In the genomic region with DNA sequence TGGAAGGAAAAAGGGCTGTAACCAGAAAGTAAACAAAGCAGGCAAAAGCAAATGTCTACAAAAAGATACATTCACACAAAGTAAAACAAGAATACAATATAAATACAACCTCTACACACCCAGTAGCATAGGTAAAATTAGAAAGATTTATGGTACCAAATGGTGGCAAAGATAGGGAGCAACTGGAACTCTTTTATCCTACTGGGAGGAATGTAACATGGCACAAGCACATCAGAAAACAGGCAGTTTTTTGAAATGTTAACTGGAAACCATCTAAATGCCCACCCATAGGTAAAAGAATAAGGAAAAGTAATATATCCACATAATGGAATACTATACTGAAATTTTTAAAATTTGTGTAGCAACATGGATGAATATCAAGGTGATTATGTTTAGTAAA, we compare ENCODE assay signal across 24 cellular contexts. TPM values are rescaled to one million over a fixed set of nuclear protein-coding genes. Genes with fewer than 3 reads are reported as not detected.
"Had no signal": no experiment of that assay in that cellular context is flagged by ENCODE, and none has a peak within 500 bp of the region (broad histone marks: within the 10 kb centered on the region; RNA-seq: fewer than 3 reads in every experiment).

No MANE protein-coding gene starts in this region.

- H3K4me3 ChIP-seq: tibial nerve had no signal

- H3K4me1 Mint-ChIP-seq: activated naive CD8-positive, alpha-beta T cell treated with anti-CD3 and anti-CD28 coated beads for 36 hours; brain; naive thymus-derived CD8-positive, alpha-beta T cell; WTC11 had no signal

- H3K9me3 ChIP-seq: neutrophil, tibial nerve had no signal

- H3K9me3 Mint-ChIP-seq: activated naive CD8-positive, alpha-beta T cell treated with anti-CD3 and anti-CD28 coated beads for 36 hours; activated T-helper 1 cell treated with anti-CD3 and anti-CD28 coated beads, Interleukin-12 subunit alpha, Interleukin-12 subunit beta, Interleukin-2, Interleukin-4 antibody, amounts not matched to agents 30 ng/mL and 10 ng/mL and 1 ng/mL, durations not matched to agents 14 hours and 24 hours and 36 hours; brain; dendritic cell treated with granulocyte-macrophage colony-stimulating factor and Interleukin-4, amounts not matched to agents 40 ng/mL and 50 ng/mL, for 4 days; naive thymus-derived CD8-positive, alpha-beta T cell had no signal

- H3K36me3 ChIP-seq: neutrophil, tibial nerve had no signal

- H3K4me1 ChIP-seq: tibial nerve had no signal

- H3K36me3 Mint-ChIP-seq: activated naive CD8-positive, alpha-beta T cell treated with anti-CD3 and anti-CD28 coated beads for 36 hours; brain; naive thymus-derived CD8-positive, alpha-beta T cell; WTC11 had no signal

- H3K27ac ChIP-seq: neutrophil, tibial nerve had no signal

- ATAC-seq: naive thymus-derived CD8-positive, alpha-beta T cell; WTC11 had no signal

- H3K27me3 Mint-ChIP-seq: brain had no signal

- DNase-seq: activated CD4-positive, alpha-beta T cell treated with anti-CD3 and anti-CD28 coated beads for 4 hours; activated naive CD8-positive, alpha-beta T cell treated with anti-CD3 and anti-CD28 coated beads for 36 hours; amygdala; cerebellar nuclear complex; effector memory CD4-positive, alpha-beta T cell; erythroblast; foreskin melanocyte; kidney glomerular epithelial cell; mesenchymal stem cell; naive thymus-derived CD8-positive, alpha-beta T cell; retina; stimulated activated CD4-positive, alpha-beta T cell treated with anti-CD3 and anti-CD28 coated beads, Interleukin-2, amount 100 ng/mL, for 48 hours; stimulated activated naive CD4-positive, alpha-beta T cell treated with Interleukin-2 at 50 U/mL for 16 hours; substantia nigra; T-helper 2 cell had no signal

- H3K27me3 ChIP-seq: neutrophil, tibial nerve had no signal

- H3K4me3 Mint-ChIP-seq: activated naive CD8-positive, alpha-beta T cell treated with anti-CD3 and anti-CD28 coated beads for 36 hours; activated T-helper 1 cell treated with anti-CD3 and anti-CD28 coated beads, Interleukin-12 subunit alpha, Interleukin-12 subunit beta, Interleukin-2, Interleukin-4 antibody, amounts not matched to agents 30 ng/mL and 10 ng/mL and 1 ng/mL, durations not matched to agents 14 hours and 24 hours and 36 hours; brain; dendritic cell treated with granulocyte-macrophage colony-stimulating factor and Interleukin-4, amounts not matched to agents 40 ng/mL and 50 ng/mL, for 4 days; naive thymus-derived CD8-positive, alpha-beta T cell; WTC11 had no signal

- H3K27ac Mint-ChIP-seq: activated naive CD8-positive, alpha-beta T cell treated with anti-CD3 and anti-CD28 coated beads for 36 hours; activated T-helper 1 cell treated with anti-CD3 and anti-CD28 coated beads, Interleukin-12 subunit alpha, Interleukin-12 subunit beta, Interleukin-2, Interleukin-4 antibody, amounts not matched to agents 30 ng/mL and 10 ng/mL and 1 ng/mL, durations not matched to agents 14 hours and 24 hours and 36 hours; brain; dendritic cell treated with granulocyte-macrophage colony-stimulating factor and Interleukin-4, amounts not matched to agents 40 ng/mL and 50 ng/mL, for 4 days; naive thymus-derived CD8-positive, alpha-beta T cell; WTC11 had no signal

RNA-seq across cellular contexts. Expression of gene ARL14EPL, which starts 8.7 kb away (rescaled TPM):
- total RNA-seq: activated naive CD8-positive, alpha-beta T cell treated with anti-CD3 and anti-CD28 coated beads for 36 hours; activated T-helper 1 cell treated with anti-CD3 and anti-CD28 coated beads, Interleukin-12 subunit alpha, Interleukin-12 subunit beta, Interleukin-2, Interleukin-4 antibody, amounts not matched to agents 30 ng/mL and 10 ng/mL and 1 ng/mL, durations not matched to agents 14 hours and 24 hours and 36 hours; liver; mucosa of gallbladder; naive thymus-derived CD8-positive, alpha-beta T cell; skeletal muscle tissue; WTC11 had no signal
- polyA plus RNA-seq: liver; naive thymus-derived CD8-positive, alpha-beta T cell had no signal
